In genomic region chr3:32551087-32551486, GRCh38 we compare ENCODE assay signal across 1 cellular context.
TF ChIP-seq lines count a peak whose summit lies in the region.

No MANE protein-coding gene starts in this region.

TF ChIP-seq in WTC11, 78 proteins besides CTCF, POLR2A, EP300 and RAD21 (continued from another document):
- TF ChIP-seq ARID4B (CRISPR knock-in tag; IDR thresholded peaks at IDR 0.05; ENCODE audit: borderline replicate concordance) = no peak
- TF ChIP-seq TEAD1 (CRISPR knock-in tag; IDR thresholded peaks at IDR 0.05) = no peak
- no peak for TF ChIP-seq TP53 (CRISPR knock-in tag; IDR thresholded peaks at IDR 0.05)
- no peak for TF ChIP-seq ZNF425 (CRISPR knock-in tag; conservative IDR thresholded peaks at IDR 0.05)
- no peak for TF ChIP-seq SMAD4 (CRISPR knock-in tag; IDR thresholded peaks at IDR 0.05)
- TF ChIP-seq GABPB1 (CRISPR knock-in tag; IDR thresholded peaks at IDR 0.05) = no peak
- TF ChIP-seq STAT6 (CRISPR knock-in tag; conservative IDR thresholded peaks at IDR 0.05; ENCODE audit: low read depth) = no peak
- TF ChIP-seq RORB (CRISPR knock-in tag; IDR thresholded peaks at IDR 0.05) = no peak
- no peak for TF ChIP-seq ATF6 (CRISPR knock-in tag; IDR thresholded peaks at IDR 0.05)
- no peak for TF ChIP-seq HMGA2 (CRISPR knock-in tag; IDR thresholded peaks at IDR 0.05)
- no peak for TF ChIP-seq ZNF416 (CRISPR knock-in tag; IDR thresholded peaks at IDR 0.05)
TF ChIP-seq in WTC11: peak in this region for 0.
